Comparison of ENCODE assay signal across 1 cellular context in genomic region chr4:39947415-39947814, GRCh38.
TF ChIP-seq lines count a peak whose summit lies in the region.

No MANE protein-coding gene starts in this region.

TF ChIP-seq in GM12878, 131 proteins besides CTCF, POLR2A, EP300 and RAD21 (continued from another document):
- TF ChIP-seq NKRF (conservative IDR thresholded peaks at IDR 0.05), result no peak
- no peak for TF ChIP-seq SIN3A (IDR thresholded peaks at IDR 0.05; ENCODE audit: low read depth, low read length)
- no peak for TF ChIP-seq USF1 (IDR thresholded peaks at IDR 0.05; ENCODE audit: borderline replicate concordance, extremely low read length, insufficient read depth, low read depth, low read length)
- TF ChIP-seq PBX3 (IDR thresholded peaks at IDR 0.05; ENCODE audit: insufficient replicate concordance, low read depth, low read length), result no peak
